In the genomic region with DNA sequence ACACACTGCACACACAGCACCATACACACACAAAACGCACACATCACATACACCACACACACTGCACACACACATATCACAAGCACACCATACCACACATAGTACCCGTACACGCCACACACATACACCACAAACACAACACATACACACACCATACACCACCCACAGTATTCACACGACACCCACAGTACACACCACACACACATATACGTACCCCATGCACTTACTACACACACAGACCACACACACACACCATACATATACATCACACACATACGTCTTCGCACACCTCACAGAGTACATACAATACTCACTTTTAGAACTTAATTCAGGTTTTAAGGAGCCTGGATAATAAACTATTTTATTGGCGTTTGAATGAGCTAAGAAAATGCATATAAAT, we compare ENCODE assay signal across 31 cellular contexts.
"Had no signal": no experiment of that assay in that cellular context is flagged by ENCODE, and none has a peak within 500 bp of the region (broad histone marks: within the 10 kb centered on the region; RNA-seq: fewer than 3 reads in every experiment).

No MANE protein-coding gene starts in this region.

- H3K4me1 Mint-ChIP-seq: activated CD4-positive, alpha-beta T cell treated with anti-CD3 and anti-CD28 coated beads for 36 hours; activated CD4-positive, alpha-beta T cell treated with anti-CD3 and anti-CD28 coated beads, Interleukin-2, amount 10 ng/mL, durations not matched to agents 24 days and 14 days; activated CD8-positive, alpha-beta memory T cell treated with anti-CD3 and anti-CD28 coated beads, Interleukin-2, amount 10 ng/mL, durations not matched to agents 7 days and 5 days; activated naive CD4-positive, alpha-beta T cell treated with anti-CD3 and anti-CD28 coated beads, Interleukin-2, amount 50 U/mL, for 24 hours; activated naive CD8-positive, alpha-beta T cell treated with anti-CD3 and anti-CD28 coated beads for 36 hours; activated naive CD8-positive, alpha-beta T cell treated with anti-CD3 and anti-CD28 coated beads, Interleukin-2, amount 50 U/mL, for 24 hours; brain had no signal

- H3K9me3 ChIP-seq: adrenal gland, colonic mucosa, gastrocnemius medialis had no signal

- H3K4me3 Mint-ChIP-seq: activated CD4-positive, alpha-beta memory T cell treated with anti-CD3 and anti-CD28 coated beads for 36 hours; activated CD4-positive, alpha-beta T cell treated with anti-CD3 and anti-CD28 coated beads for 36 hours; activated CD4-positive, alpha-beta T cell treated with anti-CD3 and anti-CD28 coated beads, Interleukin-2, amount 10 ng/mL, durations not matched to agents 24 days and 14 days; activated CD8-positive, alpha-beta memory T cell treated with anti-CD3 and anti-CD28 coated beads, Interleukin-2, amount 10 ng/mL, durations not matched to agents 7 days and 5 days; activated CD8-positive, alpha-beta T cell treated with anti-CD3 and anti-CD28 coated beads, Interleukin-2, amount 10 ng/mL, durations not matched to agents 7 days and 5 days; activated naive CD4-positive, alpha-beta T cell treated with anti-CD3 and anti-CD28 coated beads for 36 hours; activated naive CD4-positive, alpha-beta T cell treated with anti-CD3 and anti-CD28 coated beads, Interleukin-2, amount 50 U/mL, for 24 hours; activated naive CD8-positive, alpha-beta T cell treated with anti-CD3 and anti-CD28 coated beads for 36 hours; activated naive CD8-positive, alpha-beta T cell treated with anti-CD3 and anti-CD28 coated beads, Interleukin-2, amount 50 U/mL, for 24 hours; activated T-helper 1 cell treated with anti-CD3 and anti-CD28 coated beads, Interleukin-12 subunit alpha, Interleukin-12 subunit beta, Interleukin-2, Interleukin-4 antibody, amounts not matched to agents 30 ng/mL and 10 ng/mL and 1 ng/mL, durations not matched to agents 14 hours and 24 hours and 36 hours; brain had no signal

- H3K9me3 Mint-ChIP-seq: activated naive CD4-positive, alpha-beta T cell treated with anti-CD3 and anti-CD28 coated beads, Interleukin-2, amount 50 U/mL, for 24 hours; activated naive CD8-positive, alpha-beta T cell treated with anti-CD3 and anti-CD28 coated beads for 36 hours had no signal

- H3K27ac Mint-ChIP-seq: activated CD4-positive, alpha-beta memory T cell treated with anti-CD3 and anti-CD28 coated beads for 36 hours; activated CD4-positive, alpha-beta T cell treated with anti-CD3 and anti-CD28 coated beads for 36 hours; activated CD4-positive, alpha-beta T cell treated with anti-CD3 and anti-CD28 coated beads, Interleukin-2, amount 10 ng/mL, durations not matched to agents 24 days and 14 days; activated CD8-positive, alpha-beta memory T cell treated with anti-CD3 and anti-CD28 coated beads, Interleukin-2, amount 10 ng/mL, durations not matched to agents 7 days and 5 days; activated CD8-positive, alpha-beta T cell treated with anti-CD3 and anti-CD28 coated beads, Interleukin-2, amount 10 ng/mL, durations not matched to agents 7 days and 5 days; activated naive CD4-positive, alpha-beta T cell treated with anti-CD3 and anti-CD28 coated beads for 36 hours; activated naive CD4-positive, alpha-beta T cell treated with anti-CD3 and anti-CD28 coated beads, Interleukin-2, amount 50 U/mL, for 24 hours; activated naive CD8-positive, alpha-beta T cell treated with anti-CD3 and anti-CD28 coated beads for 36 hours; activated naive CD8-positive, alpha-beta T cell treated with anti-CD3 and anti-CD28 coated beads, Interleukin-2, amount 50 U/mL, for 24 hours; activated T-helper 1 cell treated with anti-CD3 and anti-CD28 coated beads, Interleukin-12 subunit alpha, Interleukin-12 subunit beta, Interleukin-2, Interleukin-4 antibody, amounts not matched to agents 30 ng/mL and 10 ng/mL and 1 ng/mL, durations not matched to agents 14 hours and 24 hours and 36 hours; activated T-helper 2 cell treated with anti-CD3 and anti-CD28 coated beads, Interferon-gamma antibody, Interleukin-2, Interleukin-4, amounts not matched to agents 10 μg/mL and 5 μg/mL and 100 μg/mL, durations not matched to agents 14 hours and 24 hours and 36 hours; brain had no signal

- H3K27me3 ChIP-seq: ascending aorta, cardiac muscle cell, colonic mucosa, foreskin keratinocyte had no signal

- H3K27ac ChIP-seq: adrenal gland, ascending aorta, breast epithelium, cardiac muscle cell, colonic mucosa, epithelial cell of prostate, foreskin keratinocyte, gastrocnemius medialis had no signal

- H3K4me1 ChIP-seq: adrenal gland, ascending aorta, breast epithelium, colonic mucosa, foreskin keratinocyte, gastrocnemius medialis had no signal

- H3K4me3 ChIP-seq: adrenal gland, ascending aorta, breast epithelium, cardiac muscle cell, colonic mucosa, gastrocnemius medialis had no signal

- H3K36me3 ChIP-seq: adrenal gland, ascending aorta, breast epithelium, cardiac muscle cell, colonic mucosa, gastrocnemius medialis had no signal

- H3K36me3 Mint-ChIP-seq: activated CD4-positive, alpha-beta memory T cell treated with anti-CD3 and anti-CD28 coated beads for 36 hours; activated naive CD4-positive, alpha-beta T cell treated with anti-CD3 and anti-CD28 coated beads, Interleukin-2, amount 50 U/mL, for 24 hours; activated naive CD8-positive, alpha-beta T cell treated with anti-CD3 and anti-CD28 coated beads for 36 hours; brain had no signal

- DNase-seq: activated CD4-positive, alpha-beta memory T cell treated with anti-CD3 and anti-CD28 coated beads for 36 hours; activated CD4-positive, alpha-beta T cell treated with anti-CD3 and anti-CD28 coated beads for 36 hours; activated CD4-positive, alpha-beta T cell treated with anti-CD3 and anti-CD28 coated beads, Interleukin-2, amount 10 ng/mL, durations not matched to agents 24 days and 14 days; activated CD4-positive, CD25-positive, alpha-beta regulatory T cell; activated CD4-positive, CD25-positive, alpha-beta regulatory T cell treated with anti-CD3 and anti-CD28 coated beads, Interleukin-2, amount 50 U/mL, for 72 hours; activated CD8-positive, alpha-beta memory T cell treated with anti-CD3 and anti-CD28 coated beads, Interleukin-2, amount 10 ng/mL, durations not matched to agents 7 days and 5 days; activated CD8-positive, alpha-beta memory T cell treated with anti-CD3 and anti-CD28 coated beads, Interleukin-2, amount 50 U/mL, for 4 hours; activated CD8-positive, alpha-beta T cell treated with anti-CD3 and anti-CD28 coated beads, Interleukin-2, amount 10 ng/mL, durations not matched to agents 7 days and 5 days; activated effector memory CD4-positive, alpha-beta T cell treated with anti-CD3 and anti-CD28 coated beads, Interleukin-2, amount 50 U/mL, for 16 hours; activated naive CD4-positive, alpha-beta T cell treated with anti-CD3 and anti-CD28 coated beads for 36 hours; activated naive CD8-positive, alpha-beta T cell treated with anti-CD3 and anti-CD28 coated beads for 36 hours; activated naive CD8-positive, alpha-beta T cell treated with anti-CD3 and anti-CD28 coated beads, Interleukin-2, amount 50 U/mL, for 24 hours; activated T-cell treated with anti-CD3 and anti-CD28 coated beads, Interleukin-2, amount 50 U/mL, for 1 hour; activated T-cell treated with anti-CD3 and anti-CD28 coated beads, Interleukin-2, amount 50 U/mL, for 48 hours; adrenal gland; amygdala; central memory CD4-positive, alpha-beta T cell; cerebellar nuclear complex; colonic mucosa; effector memory CD4-positive, alpha-beta T cell; foreskin keratinocyte; gastrocnemius medialis; T-helper 2 cell had no signal

- H3K27me3 Mint-ChIP-seq: activated CD4-positive, alpha-beta T cell treated with anti-CD3 and anti-CD28 coated beads for 36 hours; activated CD4-positive, alpha-beta T cell treated with anti-CD3 and anti-CD28 coated beads, Interleukin-2, amount 10 ng/mL, durations not matched to agents 24 days and 14 days; activated CD8-positive, alpha-beta memory T cell treated with anti-CD3 and anti-CD28 coated beads, Interleukin-2, amount 10 ng/mL, durations not matched to agents 7 days and 5 days; activated naive CD8-positive, alpha-beta T cell treated with anti-CD3 and anti-CD28 coated beads, Interleukin-2, amount 50 U/mL, for 24 hours; brain had no signal

- ATAC-seq: activated CD4-positive, alpha-beta T cell treated with anti-CD3 and anti-CD28 coated beads for 36 hours; activated CD8-positive, alpha-beta memory T cell treated with anti-CD3 and anti-CD28 coated beads, Interleukin-2, amount 10 ng/mL, durations not matched to agents 7 days and 5 days; activated CD8-positive, alpha-beta T cell treated with anti-CD3 and anti-CD28 coated beads, Interleukin-2, amount 10 ng/mL, durations not matched to agents 7 days and 5 days; activated naive CD8-positive, alpha-beta T cell treated with anti-CD3 and anti-CD28 coated beads, Interleukin-2, amount 50 U/mL, for 24 hours; foreskin keratinocyte; gastrocnemius medialis had no signal
